18 cellular contexts compared by ENCODE assay signal in genomic region chr13:30486230-30487074, GRCh38. TPM values are rescaled to one million over a fixed set of nuclear protein-coding genes. Genes with fewer than 3 reads are reported as not detected.
DNase-seq lines count a peak whose midpoint lies in the region; ATAC-seq, FAIRE-seq and TF ChIP-seq lines count a peak whose summit lies in the region.
"Had no signal": no experiment of that assay in that cellular context is flagged by ENCODE, and none has a peak within 500 bp of the region (broad histone marks: within the 10 kb centered on the region; RNA-seq: fewer than 3 reads in every experiment).

No MANE protein-coding gene starts in this region.

- no peak overlapping the region; the same call in 1 of the 2 replicates for H4K8ac ChIP-seq in H1 (ENCODE audit: extremely low read depth, insufficient read depth, low read length)
- H4K8ac ChIP-seq in mesendoderm (ENCODE audit: low read depth, low read length): no peak overlapping the region

- no peak overlapping the region for H2AK5ac ChIP-seq in H1 (ENCODE audit: low read depth, low read length)
- no peak overlapping the region for H2AK5ac ChIP-seq in mesendoderm (ENCODE audit: low read length)

- no peak for FAIRE-seq in H1 (lab: Jason Lieb, UNC)

- no peak for TF ChIP-seq POLR2A in H1 (IDR thresholded peaks at IDR 0.05; ENCODE audit: control extremely low read depth in 1 of 2, low read depth in 2 of 2, low read length in 2 of 2)

- H3K79me1 ChIP-seq in H1 (ENCODE audit: low read depth, low read length) (no peaks in the 10 kb centered on the region), mesendoderm (ENCODE audit: low read length) (no peaks in the 10 kb centered on the region)

- H2BK120ac ChIP-seq in H1 (replicated peaks; ENCODE audit: low read depth, low read length) (peak overlapping the region; percentile 57), mesendoderm (ENCODE audit: low read depth, low read length) (no peak overlapping the region)

- no peak for TF ChIP-seq RAD21 in H1 (IDR thresholded peaks at IDR 0.05 in 1 of 2, conservative IDR thresholded peaks at IDR 0.05 in 1 of 2; ENCODE audit: low read depth in 2 of 2, low read length in 2 of 2)

- peak overlapping the region; percentile 63 for H2AFZ ChIP-seq in H1 (ENCODE audit: low read length)

- no peak overlapping the region for H2BK12ac ChIP-seq in H1 (ENCODE audit: low read depth, low read length)

- H3K36me3 ChIP-seq in H1 (ENCODE audit: control insufficient read depth in 2 of 4, insufficient read depth in 4 of 4, low read length in 3 of 4) (no peaks in the 10 kb centered on the region), mesendoderm (ENCODE audit: control insufficient read depth, insufficient read depth, low read length) (no peaks in the 10 kb centered on the region), upper lobe of right lung (no peaks in the 10 kb centered on the region)
- H3K36me3 ChIP-seq: BLaER1 treated with 17β-estradiol and CSF1 and Interleukin-3, amounts not matched to agents 10 nM and 100 nM; left ventricle myocardium inferior had no signal

- H4K20me1 ChIP-seq in H1 (replicated peaks in 1 of 2; ENCODE audit: control insufficient read depth in 1 of 2, insufficient read depth in 2 of 2, low read length in 2 of 2): no peaks in the 10 kb centered on the region
- H4K20me1 ChIP-seq: BLaER1 treated with 17β-estradiol and CSF1 and Interleukin-3, amounts not matched to agents 10 nM and 100 nM had no signal

- H3K27ac ChIP-seq in H1 (ENCODE audit: low read depth, low read length) (no peak overlapping the region), mesendoderm (ENCODE audit: low read depth, low read length) (no peak overlapping the region), upper lobe of right lung (no peak overlapping the region)
- H3K27ac ChIP-seq: BLaER1 treated with 17β-estradiol and CSF1 and Interleukin-3, amounts not matched to agents 10 nM and 100 nM; left ventricle myocardium inferior had no signal

- no peak overlapping the region for H4K5ac ChIP-seq in H1 (ENCODE audit: insufficient read length, low read depth, low read length)
- no peak overlapping the region for H4K5ac ChIP-seq in mesendoderm (ENCODE audit: low read length)

- intact Hi-C loops in upper lobe of right lung (cut with DNase I): no loop called here

- H3K23ac ChIP-seq in H1 (ENCODE audit: insufficient read length) (no peak overlapping the region), mesendoderm (ENCODE audit: low read length) (no peak overlapping the region)

- H2BK20ac ChIP-seq in H1 (ENCODE audit: low read length): no peak overlapping the region

- peak; percentile 50 for DNase-seq in DMS53 (lab: John Stamatoyannopoulos, UW)
- DNase-seq in DMS53 treated with DMSO at 0.1 percent for 48 hours (lab: John Stamatoyannopoulos, UW; ENCODE audit: unreplicated experiment): no peak
- peak in 1 of 2 experiments; percentile 49 for DNase-seq in H1 (ENCODE audit: low read depth in 1 of 2, low spot score in 2 of 2)
- DNase-seq in mesendoderm: peak; percentile 85
- no peak for DNase-seq in upper lobe of right lung
- no peak for DNase-seq in NCI-H146 (lab: John Stamatoyannopoulos, UW)
- DNase-seq in effector CD8-positive, alpha-beta T cell (lab: John Stamatoyannopoulos, UW): no peak
- DNase-seq: 8988T; activated CD8-positive, alpha-beta memory T cell treated with anti-CD3 and anti-CD28 coated beads, Interleukin-2, amount 10 ng/mL, durations not matched to agents 7 days and 5 days; activated effector memory CD4-positive, alpha-beta T cell treated with anti-CD3 and anti-CD28 coated beads, Interleukin-2, amount 50 U/mL, for 16 hours; dermis blood vessel endothelial cell; left ventricle myocardium inferior; NCI-H187 treated with DMSO at 0.1 percent for 48 hours; stimulated activated CD4-positive, alpha-beta T cell treated with anti-CD3 and anti-CD28 coated beads, Interleukin-1b, Interleukin-23, amount 100 ng/mL, for 48 hours; T-helper 17 cell had no signal

- H2BK15ac ChIP-seq in H1 (ENCODE audit: low read length): 0 out of 2 replicates have a peak overlapping the region, but pooled peaks have one; percentile 36
- H2BK15ac ChIP-seq in mesendoderm (replicated peaks; ENCODE audit: low read depth): no peak overlapping the region

- H3K4ac ChIP-seq in H1 (replicated peaks; ENCODE audit: insufficient read length, low read depth, low read length): no peak overlapping the region
- H3K4ac ChIP-seq in mesendoderm (ENCODE audit: low read depth, low read length): no peak overlapping the region

- H3K4me2 ChIP-seq in H1 (ENCODE audit: insufficient read depth in 1 of 2, low read depth in 2 of 2, low read length in 2 of 2) (peak overlapping the region; percentile 14 to 26; a peak in 2 of 4 replicates), mesendoderm (ENCODE audit: low read length) (no peak overlapping the region)
- H3K4me2 ChIP-seq: BLaER1 treated with 17β-estradiol and CSF1 and Interleukin-3, amounts not matched to agents 10 nM and 100 nM had no signal

- H3K23me2 ChIP-seq in H1 (ENCODE audit: low read depth, low read length): no peaks in the 10 kb centered on the region

- peak; percentile 87 for ATAC-seq in upper lobe of right lung
- no peak for ATAC-seq in GM19035 (IDR thresholded peaks at IDR 0.05; ENCODE audit: unreplicated experiment)
- ATAC-seq: activated CD4-positive, CD25-positive, alpha-beta regulatory T cell treated with anti-CD3 and anti-CD28 coated beads, Interleukin-2, amount 50 U/mL, for 24 hours; activated CD8-positive, alpha-beta memory T cell treated with anti-CD3 and anti-CD28 coated beads, Interleukin-2, amount 10 ng/mL, durations not matched to agents 7 days and 5 days; T-helper 17 cell had no signal

- H3K4me1 ChIP-seq in H1 (replicated peaks in 1 of 4; ENCODE audit: control insufficient read depth in 3 of 4, insufficient read depth in 4 of 4, low read length in 3 of 4): peaks cover 0 to 4% (median 3%) of the 10 kb centered on the region in 4 experiments; a peak in 6 of 7 replicates
- H3K4me1 ChIP-seq in mesendoderm (ENCODE audit: control insufficient read depth, low read depth, low read length): peaks cover 2% of the 10 kb centered on the region
- H3K4me1 ChIP-seq in upper lobe of right lung: no peaks in the 10 kb centered on the region
- H3K4me1 ChIP-seq: BLaER1 treated with 17β-estradiol and CSF1 and Interleukin-3, amounts not matched to agents 10 nM and 100 nM had no signal

- TF ChIP-seq EP300 in H1 (IDR thresholded peaks at IDR 0.05; ENCODE audit: borderline replicate concordance in 1 of 2, low read depth in 2 of 2, low read length in 2 of 2): no peak

- 71% methylated on average over 11 of the region's 11 CpGs; no CpG with 5 or more reads in 1 of the 2 experiments for WGBS in H1 (ENCODE audit: extremely low coverage in 1 of 2, insufficient coverage in 1 of 2, insufficient read length in 1 of 2, insufficient replicate concordance in 2 of 2, low coverage in 1 of 2, low lambda C conversion rate in 2 of 2, missing lambda C conversion rate in 1 of 2), 2 experiments
- no CpG with 5 or more reads among the region's 11 CpGs for WGBS in mesendoderm (ENCODE audit: extremely low coverage, insufficient coverage, low lambda C conversion rate)

- no peak overlapping the region for H3K14ac ChIP-seq in H1 (ENCODE audit: insufficient read length)

- H3K27me3 ChIP-seq in H1 (replicated peaks in 1 of 4; ENCODE audit: control insufficient read depth in 3 of 4, extremely low read depth in 1 of 4, insufficient read depth in 3 of 4, low read length in 3 of 4): no peaks in the 10 kb centered on the region
- no peaks in the 10 kb centered on the region for H3K27me3 ChIP-seq in mesendoderm (ENCODE audit: insufficient read depth, low read length, poor library complexity)
- no peaks in the 10 kb centered on the region for H3K27me3 ChIP-seq in upper lobe of right lung
- H3K27me3 ChIP-seq: BLaER1 treated with 17β-estradiol and CSF1 and Interleukin-3, amounts not matched to agents 10 nM and 100 nM had no signal

- H4K91ac ChIP-seq in H1 (replicated peaks; ENCODE audit: insufficient read length, low read length): peak overlapping the region; percentile 18

- POLR2A ChIA-PET in H1 (lab: Charles Lee; ENCODE audit: partially characterized antibody): interaction anchor here (0.7 to 1.9 kb wide), 4 partner anchors 20 to 45 kb away, joined by 3 to 6 read pairs (median 5); partner anchors contain the start of gene HMGB1

- CTCF ChIA-PET in H1 (lab: Charles Lee; ENCODE audit: partially characterized antibody): interaction anchor here (1.0 to 1.2 kb wide), 2 partner anchors 128 to 354 kb away, joined by 3 read pairs; no protein-coding TSS in a partner anchor

- H3K18ac ChIP-seq in H1 (ENCODE audit: extremely low read depth, low read length) (no peak overlapping the region), mesendoderm (ENCODE audit: low read length) (no peak overlapping the region)

- H3K79me2 ChIP-seq in H1 (ENCODE audit: control insufficient read depth in 1 of 2, insufficient read depth in 2 of 2, low read length in 2 of 2) (no peaks in the 10 kb centered on the region), mesendoderm (ENCODE audit: control insufficient read depth, insufficient read depth, low read length) (no peaks in the 10 kb centered on the region)

- no peak for TF ChIP-seq CTCF in H1 (IDR thresholded peaks at IDR 0.05; ENCODE audit: control extremely low read depth in 1 of 3, insufficient read depth in 1 of 3, low read depth in 1 of 3, low read length in 3 of 3)
- no peak for TF ChIP-seq CTCF in upper lobe of right lung (IDR thresholded peaks at IDR 0.05)

- H3K4me3 ChIP-seq in H1 (ENCODE audit: extremely low read depth in 1 of 4, insufficient read depth in 2 of 4, low read depth in 3 of 4, low read length in 4 of 4) (no peak overlapping the region), mesendoderm (ENCODE audit: low read length) (no peak overlapping the region), upper lobe of right lung (no peak overlapping the region)
- H3K4me3 ChIP-seq: BLaER1 treated with 17β-estradiol and CSF1 and Interleukin-3, amounts not matched to agents 10 nM and 100 nM; left ventricle myocardium inferior had no signal

- no peaks in the 10 kb centered on the region for H3K9me3 ChIP-seq in H1 (ENCODE audit: insufficient read depth in 2 of 2, low read depth in 1 of 2, low read length in 1 of 2)
- no peaks in the 10 kb centered on the region for H3K9me3 ChIP-seq in upper lobe of right lung
- H3K9me3 ChIP-seq: BLaER1 treated with 17β-estradiol and CSF1 and Interleukin-3, amounts not matched to agents 10 nM and 100 nM; left ventricle myocardium inferior had no signal

- H3K9ac ChIP-seq in H1 (replicated peaks in 1 of 4; ENCODE audit: extremely low read depth in 1 of 4, low read depth in 3 of 4, low read length in 3 of 4): no peak overlapping the region
- H3K9ac ChIP-seq in mesendoderm (ENCODE audit: low read length): no peak overlapping the region
- H3K9ac ChIP-seq: BLaER1 treated with 17β-estradiol and CSF1 and Interleukin-3, amounts not matched to agents 10 nM and 100 nM had no signal

- H3K56ac ChIP-seq in H1 (replicated peaks; ENCODE audit: insufficient read length, low read depth, low read length) (no peak overlapping the region), mesendoderm (ENCODE audit: low read length) (no peak overlapping the region)

- peak overlapping the region; percentile 8; the same call in 1 of the 2 replicates for H2BK5ac ChIP-seq in H1 (ENCODE audit: low read depth, low read length)
- H2BK5ac ChIP-seq in mesendoderm (ENCODE audit: low read length): no peak overlapping the region

RNA-seq across cellular contexts. Expression of gene HMGB1, which starts 20.7 kb away (rescaled TPM):
- total RNA-seq in H1 (2021; fragmentation: NEBNext Ultra II Directional; extraction: Animal tissue kit (Norgen Biotek cat#: 25700)): 757 and 776 TPM in 2 replicates
- 67.8 and 123 TPM in 2 replicates for polyA plus RNA-seq in H1 (2011; rRNA removed)
- 303 TPM for polyA plus RNA-seq in H1 (2011; cell fraction: cytosol; rRNA removed)
- 62.1 TPM for polyA plus RNA-seq in H1 (2011; cell fraction: nucleus; rRNA removed)
- polyA plus RNA-seq in H1 (2012, experiment 1 of 2): 583 to 967 TPM (median 661 TPM) in 4 replicates
- polyA plus RNA-seq in H1 (2012, experiment 2 of 2): 172 TPM
- polyA plus RNA-seq in H1 (2013, experiment 1 of 2): 859 TPM
- 868 TPM for polyA plus RNA-seq in H1 (2013, experiment 2 of 2)
- 56.3 and 62.2 TPM in 2 replicates for polyA minus RNA-seq in H1 (2011; rRNA and poly(A)+ RNA removed)
- polyA minus RNA-seq in H1 (2011; cell fraction: cytosol; rRNA and poly(A)+ RNA removed): 212 TPM
- polyA minus RNA-seq in H1 (2011; cell fraction: nucleus; rRNA and poly(A)+ RNA removed): 96.1 TPM
- 1,185 TPM for polyA plus RNA-seq in mesendoderm (2013, experiment 1 of 2)
- polyA plus RNA-seq in mesendoderm (2013, experiment 2 of 2): 1,186 TPM
- total RNA-seq in upper lobe of right lung: 224 TPM

Comparison
In these comparisons a context has a peak if more than half of its experiments do, and no peak if none do; other contexts are left out.
1. DNase-seq: peak in DMS53 (single experiment) and mesendoderm (single experiment); none in DMS53 treated with DMSO at 0.1 percent for 48 hours (single experiment), upper lobe of right lung (single experiment), NCI-H146 (single experiment) and effector CD8-positive, alpha-beta T cell (single experiment).